Comparison of ENCODE assay signal across 36 cellular contexts in genomic region chr12:30991466-30991865, GRCh38.
"Had no signal": no experiment of that assay in that cellular context is flagged by ENCODE, and none has a peak within 500 bp of the region (broad histone marks: within the 10 kb centered on the region; RNA-seq: fewer than 3 reads in every experiment).

No MANE protein-coding gene starts in this region.

- DNase-seq: activated CD4-positive, alpha-beta memory T cell treated with anti-CD3 and anti-CD28 coated beads, Interleukin-2, amount 10 ng/mL, durations not matched to agents 7 days and 5 days; activated CD4-positive, alpha-beta T cell treated with anti-CD3 and anti-CD28 coated beads for 1 hour; activated CD4-positive, alpha-beta T cell treated with anti-CD3 and anti-CD28 coated beads for 36 hours; activated CD4-positive, alpha-beta T cell treated with anti-CD3 and anti-CD28 coated beads for 48 hours; activated CD4-positive, alpha-beta T cell treated with anti-CD3 and anti-CD28 coated beads, Interleukin-2, amount 10 ng/mL, durations not matched to agents 7 days and 5 days; activated CD4-positive, alpha-beta T cell treated with anti-CD3 and anti-CD28 coated beads, Interleukin-2, amount 50 U/mL, for 48 hours; activated CD4-positive, CD25-positive, alpha-beta regulatory T cell; activated CD8-positive, alpha-beta memory T cell treated with anti-CD3 and anti-CD28 coated beads for 24 hours; activated CD8-positive, alpha-beta memory T cell treated with anti-CD3 and anti-CD28 coated beads, Interleukin-2, amount 10 ng/mL, durations not matched to agents 7 days and 5 days; activated CD8-positive, alpha-beta memory T cell treated with anti-CD3 and anti-CD28 coated beads, Interleukin-2, amount 50 U/mL, for 48 hours; activated CD8-positive, alpha-beta T cell treated with anti-CD3 and anti-CD28 coated beads, Interleukin-2, amount 10 ng/mL, durations not matched to agents 7 days and 5 days; activated effector memory CD4-positive, alpha-beta T cell treated with Interleukin-2 at 50 U/mL for 16 hours; activated gamma-delta T cell; activated naive CD4-positive, alpha-beta T cell treated with anti-CD3 and anti-CD28 coated beads, Interleukin-2, amount 10 ng/mL, durations not matched to agents 7 days and 5 days; activated naive CD4-positive, alpha-beta T cell treated with Interleukin-2 at 50 U/mL for 16 hours; activated T-cell treated with anti-CD3 and anti-CD28 coated beads, Interleukin-2, amount 50 U/mL, for 24 hours; activated T-cell treated with anti-CD3 and anti-CD28 coated beads, Interleukin-2, amount 50 U/mL, for 48 hours; adrenal gland; amniotic stem cell; aorta; body of pancreas; brain microvascular endothelial cell; central memory CD4-positive, alpha-beta T cell; SW 1271; T-helper 1 cell; T-helper 2 cell; T-helper 9 cell had no signal

- H3K27ac Mint-ChIP-seq: activated CD4-positive, alpha-beta memory T cell treated with anti-CD3 and anti-CD28 coated beads, Interleukin-2, amount 10 ng/mL, durations not matched to agents 7 days and 5 days; activated CD4-positive, alpha-beta T cell treated with anti-CD3 and anti-CD28 coated beads for 36 hours; activated CD4-positive, alpha-beta T cell treated with anti-CD3 and anti-CD28 coated beads, Interleukin-2, amount 10 ng/mL, durations not matched to agents 7 days and 5 days; activated CD8-positive, alpha-beta memory T cell treated with anti-CD3 and anti-CD28 coated beads, Interleukin-2, amount 10 ng/mL, durations not matched to agents 7 days and 5 days; activated CD8-positive, alpha-beta T cell treated with anti-CD3 and anti-CD28 coated beads, Interleukin-2, amount 10 ng/mL, durations not matched to agents 7 days and 5 days; activated naive CD4-positive, alpha-beta T cell treated with anti-CD3 and anti-CD28 coated beads, Interleukin-2, amount 10 ng/mL, durations not matched to agents 7 days and 5 days; activated naive CD4-positive, alpha-beta T cell treated with anti-CD3 and anti-CD28 coated beads, Interleukin-2, amount 50 U/mL, for 24 hours; activated naive CD8-positive, alpha-beta T cell; activated T-cell treated with anti-CD3 and anti-CD28 coated beads, Interleukin-2, amount 50 U/mL, for 24 hours; activated T-helper 2 cell treated with anti-CD3 and anti-CD28 coated beads, Interferon-gamma antibody, Interleukin-2, Interleukin-4, amounts not matched to agents 10 μg/mL and 5 μg/mL and 100 μg/mL, durations not matched to agents 14 hours and 24 hours and 36 hours; T-helper 1 cell treated with Interleukin-12 subunit alpha and Interleukin-12 subunit beta and Interleukin-4 antibody, amounts not matched to agents 30 μg/mL and 1 μg/mL, for 36 hours; T-helper 2 cell treated with Interferon-gamma antibody and Interleukin-4, amounts not matched to agents 5 μg/mL and 100 μg/mL, for 36 hours; WTC11 had no signal

- H3K27me3 Mint-ChIP-seq: activated CD4-positive, alpha-beta memory T cell treated with anti-CD3 and anti-CD28 coated beads, Interleukin-2, amount 10 ng/mL, durations not matched to agents 7 days and 5 days; activated CD4-positive, alpha-beta T cell treated with anti-CD3 and anti-CD28 coated beads for 36 hours; activated CD4-positive, alpha-beta T cell treated with anti-CD3 and anti-CD28 coated beads, Interleukin-2, amount 10 ng/mL, durations not matched to agents 7 days and 5 days; activated CD8-positive, alpha-beta memory T cell treated with anti-CD3 and anti-CD28 coated beads, Interleukin-2, amount 10 ng/mL, durations not matched to agents 7 days and 5 days; activated naive CD4-positive, alpha-beta T cell treated with anti-CD3 and anti-CD28 coated beads, Interleukin-2, amount 10 ng/mL, durations not matched to agents 7 days and 5 days; activated naive CD4-positive, alpha-beta T cell treated with anti-CD3 and anti-CD28 coated beads, Interleukin-2, amount 50 U/mL, for 24 hours; activated naive CD8-positive, alpha-beta T cell; activated T-cell treated with anti-CD3 and anti-CD28 coated beads, Interleukin-2, amount 50 U/mL, for 24 hours had no signal

- H3K27me3 ChIP-seq: adrenal gland, body of pancreas, brain microvascular endothelial cell, breast epithelium, cardiac muscle cell had no signal

- H3K9me3 ChIP-seq: adrenal gland, body of pancreas, breast epithelium had no signal

- H3K4me1 Mint-ChIP-seq: activated CD4-positive, alpha-beta memory T cell treated with anti-CD3 and anti-CD28 coated beads, Interleukin-2, amount 10 ng/mL, durations not matched to agents 7 days and 5 days; activated CD4-positive, alpha-beta T cell treated with anti-CD3 and anti-CD28 coated beads for 36 hours; activated CD4-positive, alpha-beta T cell treated with anti-CD3 and anti-CD28 coated beads, Interleukin-2, amount 10 ng/mL, durations not matched to agents 7 days and 5 days; activated naive CD4-positive, alpha-beta T cell treated with anti-CD3 and anti-CD28 coated beads, Interleukin-2, amount 10 ng/mL, durations not matched to agents 7 days and 5 days; activated naive CD4-positive, alpha-beta T cell treated with anti-CD3 and anti-CD28 coated beads, Interleukin-2, amount 50 U/mL, for 24 hours had no signal

- H3K4me3 Mint-ChIP-seq: activated CD4-positive, alpha-beta memory T cell treated with anti-CD3 and anti-CD28 coated beads, Interleukin-2, amount 10 ng/mL, durations not matched to agents 7 days and 5 days; activated CD4-positive, alpha-beta T cell treated with anti-CD3 and anti-CD28 coated beads for 36 hours; activated CD4-positive, alpha-beta T cell treated with anti-CD3 and anti-CD28 coated beads, Interleukin-2, amount 10 ng/mL, durations not matched to agents 7 days and 5 days; activated CD8-positive, alpha-beta memory T cell treated with anti-CD3 and anti-CD28 coated beads, Interleukin-2, amount 10 ng/mL, durations not matched to agents 7 days and 5 days; activated CD8-positive, alpha-beta T cell treated with anti-CD3 and anti-CD28 coated beads, Interleukin-2, amount 10 ng/mL, durations not matched to agents 7 days and 5 days; activated naive CD4-positive, alpha-beta T cell treated with anti-CD3 and anti-CD28 coated beads, Interleukin-2, amount 10 ng/mL, durations not matched to agents 7 days and 5 days; activated naive CD4-positive, alpha-beta T cell treated with anti-CD3 and anti-CD28 coated beads, Interleukin-2, amount 50 U/mL, for 24 hours; activated naive CD8-positive, alpha-beta T cell; activated T-cell treated with anti-CD3 and anti-CD28 coated beads, Interleukin-2, amount 50 U/mL, for 24 hours; T-helper 1 cell treated with Interleukin-12 subunit alpha and Interleukin-12 subunit beta and Interleukin-4 antibody, amounts not matched to agents 30 μg/mL and 1 μg/mL, for 36 hours; T-helper 2 cell treated with Interferon-gamma antibody and Interleukin-4, amounts not matched to agents 5 μg/mL and 100 μg/mL, for 36 hours; WTC11 had no signal

- H3K4me1 ChIP-seq: adrenal gland, breast epithelium had no signal

- H3K36me3 Mint-ChIP-seq: activated CD8-positive, alpha-beta memory T cell treated with anti-CD3 and anti-CD28 coated beads, Interleukin-2, amount 10 ng/mL, durations not matched to agents 7 days and 5 days; activated naive CD4-positive, alpha-beta T cell treated with anti-CD3 and anti-CD28 coated beads, Interleukin-2, amount 10 ng/mL, durations not matched to agents 7 days and 5 days; activated naive CD4-positive, alpha-beta T cell treated with anti-CD3 and anti-CD28 coated beads, Interleukin-2, amount 50 U/mL, for 24 hours; activated naive CD8-positive, alpha-beta T cell; WTC11 had no signal

- H3K36me3 ChIP-seq: adrenal gland, brain microvascular endothelial cell, breast epithelium, cardiac muscle cell had no signal

- H3K27ac ChIP-seq: adrenal gland, body of pancreas, brain microvascular endothelial cell, breast epithelium, cardiac muscle cell, VCaP had no signal

- H3K4me3 ChIP-seq: adrenal gland, body of pancreas, breast epithelium, cardiac muscle cell had no signal

- H3K9me3 Mint-ChIP-seq: activated CD4-positive, alpha-beta memory T cell treated with anti-CD3 and anti-CD28 coated beads, Interleukin-2, amount 10 ng/mL, durations not matched to agents 7 days and 5 days; activated CD4-positive, alpha-beta T cell treated with anti-CD3 and anti-CD28 coated beads, Interleukin-2, amount 10 ng/mL, durations not matched to agents 7 days and 5 days; activated naive CD4-positive, alpha-beta T cell treated with anti-CD3 and anti-CD28 coated beads, Interleukin-2, amount 10 ng/mL, durations not matched to agents 7 days and 5 days; activated naive CD4-positive, alpha-beta T cell treated with anti-CD3 and anti-CD28 coated beads, Interleukin-2, amount 50 U/mL, for 24 hours; activated T-cell treated with anti-CD3 and anti-CD28 coated beads, Interleukin-2, amount 50 U/mL, for 24 hours; activated T-helper 2 cell treated with anti-CD3 and anti-CD28 coated beads, Interferon-gamma antibody, Interleukin-2, Interleukin-4, amounts not matched to agents 10 μg/mL and 5 μg/mL and 100 μg/mL, durations not matched to agents 14 hours and 24 hours and 36 hours; T-helper 1 cell treated with Interleukin-12 subunit alpha and Interleukin-12 subunit beta and Interleukin-4 antibody, amounts not matched to agents 30 μg/mL and 1 μg/mL, for 36 hours; T-helper 2 cell treated with Interferon-gamma antibody and Interleukin-4, amounts not matched to agents 5 μg/mL and 100 μg/mL, for 36 hours; WTC11 had no signal
